Comparison of ENCODE assay signal across 7 cellular contexts in genomic region chr11:705646-706438, GRCh38. TPM values are rescaled to one million over a fixed set of nuclear protein-coding genes. Genes with fewer than 3 reads are reported as not detected.
DNase-seq lines count a peak whose midpoint lies in the region; ATAC-seq lines count a peak whose summit lies in the region.

EPS8L2 (plus strand) TSS chr11:706231; CDS start chr11:709408, 3,177 bp downstream.

- no peaks in the 10 kb centered on the region for H3K9me3 ChIP-seq in iPS-18c (ENCODE audit: control insufficient read depth, insufficient read depth, low read length)

- peak within 1 kb of the TSS; percentile 61 for H3K27ac Mint-ChIP-seq in activated naive CD8-positive, alpha-beta T cell treated with anti-CD3 and anti-CD28 coated beads, Interleukin-2, amount 10 ng/mL, durations not matched to agents 7 days and 5 days
- no peak within 1 kb of the TSS for H3K27ac Mint-ChIP-seq in stimulated activated effector memory CD8-positive, alpha-beta T cell treated with anti-CD3 and anti-CD28 coated beads, Interleukin-12 subunit alpha, Interleukin-12 subunit beta, amount 100 ng/mL, for 72 hours

- ATAC-seq in activated naive CD8-positive, alpha-beta T cell treated with anti-CD3 and anti-CD28 coated beads, Interleukin-2, amount 10 ng/mL, durations not matched to agents 7 days and 5 days (ENCODE audit: low read depth) = peak; percentile 55
- ATAC-seq in stimulated activated effector memory CD8-positive, alpha-beta T cell treated with anti-CD3 and anti-CD28 coated beads, Interleukin-12 subunit alpha, Interleukin-12 subunit beta, amount 100 ng/mL, for 72 hours = peak; percentile 9
- ATAC-seq in HG02970 (IDR thresholded peaks at IDR 0.05; ENCODE audit: low FRiP score, unreplicated experiment) = no peak
- ATAC-seq in HG02798 (IDR thresholded peaks at IDR 0.05; ENCODE audit: poor library complexity, unreplicated experiment) = no peak

- H3K4me1 Mint-ChIP-seq in activated naive CD8-positive, alpha-beta T cell treated with anti-CD3 and anti-CD28 coated beads, Interleukin-2, amount 10 ng/mL, durations not matched to agents 7 days and 5 days = peaks cover 7% of the 10 kb centered on the region
- H3K4me1 Mint-ChIP-seq in stimulated activated effector memory CD8-positive, alpha-beta T cell treated with anti-CD3 and anti-CD28 coated beads, Interleukin-12 subunit alpha, Interleukin-12 subunit beta, amount 100 ng/mL, for 72 hours = peaks cover 12% of the 10 kb centered on the region

- H3K4me3 ChIP-seq in iPS-18c (ENCODE audit: insufficient read depth, low read depth, low read length) = peak within 1 kb of the TSS; percentile 57

- POLR2A ChIA-PET in activated naive CD8-positive, alpha-beta T cell treated with anti-CD3 and anti-CD28 coated beads, Interleukin-2, amount 10 ng/mL, durations not matched to agents 7 days and 5 days (lab: Charles Lee) = interaction anchor here (0.6 to 2.0 kb wide), 7 partner anchors 9 to 119 kb away, joined by 3 to 7 read pairs (median 3); partner anchors contain the start of genes DEAF1 and TMEM80

- H3K27me3 Mint-ChIP-seq in activated naive CD8-positive, alpha-beta T cell treated with anti-CD3 and anti-CD28 coated beads, Interleukin-2, amount 10 ng/mL, durations not matched to agents 7 days and 5 days = peaks cover 8% of the 10 kb centered on the region

- peaks cover 3% of the 10 kb centered on the region for H3K36me3 Mint-ChIP-seq in activated naive CD8-positive, alpha-beta T cell treated with anti-CD3 and anti-CD28 coated beads, Interleukin-2, amount 10 ng/mL, durations not matched to agents 7 days and 5 days
- H3K36me3 Mint-ChIP-seq in stimulated activated effector memory CD8-positive, alpha-beta T cell treated with anti-CD3 and anti-CD28 coated beads, Interleukin-12 subunit alpha, Interleukin-12 subunit beta, amount 100 ng/mL, for 72 hours = peaks cover 9% of the 10 kb centered on the region

- H3K9me3 Mint-ChIP-seq in activated naive CD8-positive, alpha-beta T cell treated with anti-CD3 and anti-CD28 coated beads, Interleukin-2, amount 10 ng/mL, durations not matched to agents 7 days and 5 days = no peaks in the 10 kb centered on the region
- no peaks in the 10 kb centered on the region for H3K9me3 Mint-ChIP-seq in stimulated activated effector memory CD8-positive, alpha-beta T cell treated with anti-CD3 and anti-CD28 coated beads, Interleukin-12 subunit alpha, Interleukin-12 subunit beta, amount 100 ng/mL, for 72 hours

- DNase-seq in HK-2 (ENCODE audit: unreplicated experiment) = peak; percentile 73
- no peak for DNase-seq in activated naive CD8-positive, alpha-beta T cell treated with anti-CD3 and anti-CD28 coated beads, Interleukin-2, amount 10 ng/mL, durations not matched to agents 7 days and 5 days
- DNase-seq in stimulated activated effector memory CD8-positive, alpha-beta T cell treated with anti-CD3 and anti-CD28 coated beads, Interleukin-12 subunit alpha, Interleukin-12 subunit beta, amount 100 ng/mL, for 72 hours (ENCODE audit: low spot score in 2 of 2) = no peak
- no peak for DNase-seq in NCI-H2081 (lab: John Stamatoyannopoulos, UW)

- peak within 1 kb of the TSS; percentile 25 for H3K4me3 Mint-ChIP-seq in activated naive CD8-positive, alpha-beta T cell treated with anti-CD3 and anti-CD28 coated beads, Interleukin-2, amount 10 ng/mL, durations not matched to agents 7 days and 5 days
- peak within 1 kb of the TSS; percentile 41 for H3K4me3 Mint-ChIP-seq in stimulated activated effector memory CD8-positive, alpha-beta T cell treated with anti-CD3 and anti-CD28 coated beads, Interleukin-12 subunit alpha, Interleukin-12 subunit beta, amount 100 ng/mL, for 72 hours

RNA-seq across cellular contexts. Expression of gene EPS8L2, which starts in this region (rescaled TPM):
- 10 to 100 TPM; 19.0 to 24.5 TPM for total RNA-seq in activated naive CD8-positive, alpha-beta T cell treated with anti-CD3 and anti-CD28 coated beads, Interleukin-2, amount 10 ng/mL, durations not matched to agents 7 days and 5 days

Comparison
In these comparisons a context has a peak if more than half of its experiments do, and no peak if none do; other contexts are left out.
1. ATAC-seq: peak in activated naive CD8-positive, alpha-beta T cell treated with anti-CD3 and anti-CD28 coated beads, Interleukin-2, amount 10 ng/mL, durations not matched to agents 7 days and 5 days (single experiment) and stimulated activated effector memory CD8-positive, alpha-beta T cell treated with anti-CD3 and anti-CD28 coated beads, Interleukin-12 subunit alpha, Interleukin-12 subunit beta, amount 100 ng/mL, for 72 hours (single experiment); none in HG02970 (single experiment) and HG02798 (single experiment).